Comparison of ENCODE assay signal across 7 cellular contexts in genomic region chr12:116380740-116381139, GRCh38.
DNase-seq lines count a peak whose midpoint lies in the region; ATAC-seq, FAIRE-seq and TF ChIP-seq lines count a peak whose summit lies in the region.
"Not testable (repeated sequence)": the region's sequence is repeated elsewhere in the genome, so short reads cannot be mapped to it uniquely, and the experiment has no call there.

No MANE protein-coding gene starts in this region.

- not testable (repeated sequence) for DNase-seq in Caco-2; K562 (ENCODE audit: extremely low read depth in 1 of 4, low spot score in 3 of 4); mesothelial cell of epicardium (ENCODE audit: low spot score in 2 of 2, unreplicated experiment in 2 of 2); osteocyte (ENCODE audit: extremely low spot score, unreplicated experiment)
- DNase-seq in SJCRH30: peak in 1 of 2 experiments; percentile 10
- DNase-seq in fibroblast of the conjunctiva (ENCODE audit: low read depth): peak; percentile 16

- not testable (repeated sequence) for H3K9me3 Mint-ChIP-seq in Caco-2 (ENCODE audit: unreplicated experiment); mesothelial cell of epicardium; osteocyte (ENCODE audit: unreplicated experiment)

- TF ChIP-seq RAD21 in K562 (CRISPR knock-in tag; conservative IDR thresholded peaks at IDR 0.05 in 1 of 2, IDR thresholded peaks at IDR 0.05 in 1 of 2): not testable (repeated sequence)

- not testable (repeated sequence) for H3K9me1 ChIP-seq in K562 (ENCODE audit: control insufficient read depth, insufficient read depth, low read length)

- FAIRE-seq in K562 (lab: Jason Lieb, UNC): not testable (repeated sequence)

- H3K27ac Mint-ChIP-seq in Caco-2 (ENCODE audit: unreplicated experiment): peak overlapping the region; percentile 84
- H3K27ac Mint-ChIP-seq in mesothelial cell of epicardium: peak overlapping the region; percentile 92
- H3K27ac Mint-ChIP-seq in osteocyte (ENCODE audit: unreplicated experiment): peak overlapping the region; percentile 98

- not testable (repeated sequence) for TF ChIP-seq POLR2A in K562 (conservative IDR thresholded peaks at IDR 0.05)

- CTCF ChIA-PET in Caco-2 (lab: Charles Lee); K562 (lab: Yijun Ruan, JAX; ENCODE audit: low intra/inter-chr PET ratio): not testable (repeated sequence)

- H3K27me3 Mint-ChIP-seq in Caco-2 (ENCODE audit: insufficient read depth, unreplicated experiment); osteocyte (ENCODE audit: unreplicated experiment): not testable (repeated sequence)
- peaks cover 46% of the 10 kb centered on the region for H3K27me3 Mint-ChIP-seq in mesothelial cell of epicardium (ENCODE audit: low read depth)

- H3K27me3 ChIP-seq in Caco-2 (replicated peaks; ENCODE audit: control insufficient read depth, insufficient read depth, low read length); HUES6 (ENCODE audit: control insufficient read depth, insufficient read depth, low read length); SJCRH30; K562 (ENCODE audit: control insufficient read depth in 2 of 2, insufficient read depth in 2 of 2, low read length in 2 of 2): not testable (repeated sequence)

- intact Hi-C loops in Caco-2 (cut with micrococcal nuclease; ENCODE audit: unreplicated experiment): loop anchor here (5.0 kb wide), 1 partner anchor 103 kb away; the partner anchor contains the start of gene MED13L
- intact Hi-C loops in K562 (cut with micrococcal nuclease): not testable (repeated sequence)

- H3K4me1 Mint-ChIP-seq in Caco-2 (ENCODE audit: low read depth, unreplicated experiment) (peaks cover 38% of the 10 kb centered on the region), mesothelial cell of epicardium (peaks cover 46% of the 10 kb centered on the region), osteocyte (ENCODE audit: unreplicated experiment) (peaks cover 86% of the 10 kb centered on the region)

- H4K20me1 ChIP-seq in K562 (replicated peaks; ENCODE audit: control insufficient read depth, insufficient read depth, low read length): not testable (repeated sequence)

- not testable (repeated sequence) for H3K9me3 ChIP-seq in Caco-2; HUES6 (ENCODE audit: control insufficient read depth, insufficient read depth, low read depth, low read length); SJCRH30 (replicated peaks); K562 (replicated peaks; ENCODE audit: control insufficient read depth, insufficient read depth, low read depth, low read length)

- peak overlapping the region; percentile 84 for H3K9ac ChIP-seq in HUES6 (ENCODE audit: low read length)
- not testable (repeated sequence) for H3K9ac ChIP-seq in K562 (ENCODE audit: insufficient read depth in 1 of 2, low read depth in 2 of 2, low read length in 2 of 2)

- peak overlapping the region; percentile 80 for H2AFZ ChIP-seq in K562 (ENCODE audit: low read depth, low read length)

- H3K4me3 Mint-ChIP-seq in Caco-2 (ENCODE audit: unreplicated experiment); mesothelial cell of epicardium: not testable (repeated sequence)
- peak overlapping the region; percentile 64 for H3K4me3 Mint-ChIP-seq in osteocyte (ENCODE audit: unreplicated experiment)

- 92% methylated on average over 1 of the region's 1 CpG for WGBS in K562 (ENCODE audit: insufficient coverage, low coverage, missing lambda C conversion rate)

- H3K79me2 ChIP-seq in K562 (ENCODE audit: control insufficient read depth, insufficient read depth, low read length): not testable (repeated sequence)

- TF ChIP-seq CTCF in Caco-2 (IDR thresholded peaks at IDR 0.05; ENCODE audit: insufficient read depth in 1 of 2, low read depth in 1 of 2, low read length in 1 of 2, severe bottlenecking in 1 of 2, unreplicated experiment in 1 of 2); K562 (IDR thresholded peaks at IDR 0.05 in 2 of 3, conservative IDR thresholded peaks at IDR 0.05 in 1 of 3; ENCODE audit: insufficient read depth in 2 of 3, low read depth in 1 of 3, low read length in 3 of 3); mesothelial cell of epicardium (IDR thresholded peaks at IDR 0.05; ENCODE audit: unreplicated experiment); osteocyte (IDR thresholded peaks at IDR 0.05): not testable (repeated sequence)

- not testable (repeated sequence) for TF ChIP-seq EP300 in K562 (IDR thresholded peaks at IDR 0.05; ENCODE audit: low read length)

- in situ Hi-C loops in K562 (cut with MboI): not testable (repeated sequence)

- H3K36me3 Mint-ChIP-seq in Caco-2 (ENCODE audit: insufficient read depth, unreplicated experiment); mesothelial cell of epicardium; osteocyte (ENCODE audit: unreplicated experiment): not testable (repeated sequence)

- not testable (repeated sequence) for BruUV-seq in Caco-2 (replicated peaks; lab: Mats Ljungman, UMichigan); K562 (replicated peaks; lab: Mats Ljungman, UMichigan)

- H3K4me1 ChIP-seq in Caco-2 (peaks cover 64% of the 10 kb centered on the region), HUES6 (ENCODE audit: control insufficient read depth, insufficient read depth, low read length) (peaks cover 53% of the 10 kb centered on the region), SJCRH30 (peaks cover 11% of the 10 kb centered on the region), K562 (replicated peaks in 1 of 2; ENCODE audit: control insufficient read depth in 2 of 2, insufficient read depth in 2 of 2, low read length in 2 of 2) (peaks cover 35 to 41% of the 10 kb centered on the region in 2 experiments)

- not testable (repeated sequence) for H3K4me2 ChIP-seq in K562 (ENCODE audit: insufficient read depth, low read length)

- POLR2A ChIA-PET in Caco-2 (lab: Charles Lee); K562 (lab: Yijun Ruan, JAX): not testable (repeated sequence)

- H3K27ac ChIP-seq in HUES6 (ENCODE audit: low read depth, low read length) (peak overlapping the region; percentile 50; the same call in 1 of the 2 replicates), K562 (ENCODE audit: extremely low read depth, low read depth, low read length) (peak overlapping the region; percentile 42; the same call in 1 of the 3 replicates)
- not testable (repeated sequence) for H3K27ac ChIP-seq in SJCRH30

- ATAC-seq in K562: not testable (repeated sequence)

- not testable (repeated sequence) for H3K4me3 ChIP-seq in Caco-2 (ENCODE audit: low read depth, low read length); HUES6 (ENCODE audit: low read depth, low read length); K562
- peak overlapping the region; percentile 46 for H3K4me3 ChIP-seq in SJCRH30

- H3K36me3 ChIP-seq in Caco-2 (ENCODE audit: control insufficient read depth, insufficient read depth, low read length); HUES6 (ENCODE audit: control insufficient read depth, insufficient read depth, low read length); SJCRH30; K562 (ENCODE audit: control insufficient read depth, insufficient read depth, low read length): not testable (repeated sequence)

TF ChIP-seq in K562, 482 proteins besides CTCF, POLR2A, EP300 and RAD21 (continues in another document):
- TF ChIP-seq BRD9 (IDR thresholded peaks at IDR 0.05; ENCODE audit: low read depth, partially characterized antibody): peak; percentile 94
- TF ChIP-seq SMARCA4 (IDR thresholded peaks at IDR 0.05): 0 out of 2 replicates have a peak, but pooled peaks have one; percentile 27
- TF ChIP-seq SMARCE1 (IDR thresholded peaks at IDR 0.05): peak; percentile 18; the same call in 1 of the 2 replicates
- TF ChIP-seq TAL1 (IDR thresholded peaks at IDR 0.05): 0 out of 2 replicates have a peak, but pooled peaks have one; percentile 3
- 0 out of 2 replicates have a peak, but pooled peaks have one; percentile 43 for TF ChIP-seq NBN (IDR thresholded peaks at IDR 0.05; ENCODE audit: low read depth)
- 0 out of 2 replicates have a peak, but pooled peaks have one; percentile 43 for TF ChIP-seq HINFP (tag; conservative IDR thresholded peaks at IDR 0.05; ENCODE audit: low read depth)
- 0 out of 2 replicates have a peak, but pooled peaks have one; percentile 41 for TF ChIP-seq TRIM25 (IDR thresholded peaks at IDR 0.05; ENCODE audit: borderline replicate concordance)
